ENCODE assay signal across 8 cellular contexts in the genomic region with DNA sequence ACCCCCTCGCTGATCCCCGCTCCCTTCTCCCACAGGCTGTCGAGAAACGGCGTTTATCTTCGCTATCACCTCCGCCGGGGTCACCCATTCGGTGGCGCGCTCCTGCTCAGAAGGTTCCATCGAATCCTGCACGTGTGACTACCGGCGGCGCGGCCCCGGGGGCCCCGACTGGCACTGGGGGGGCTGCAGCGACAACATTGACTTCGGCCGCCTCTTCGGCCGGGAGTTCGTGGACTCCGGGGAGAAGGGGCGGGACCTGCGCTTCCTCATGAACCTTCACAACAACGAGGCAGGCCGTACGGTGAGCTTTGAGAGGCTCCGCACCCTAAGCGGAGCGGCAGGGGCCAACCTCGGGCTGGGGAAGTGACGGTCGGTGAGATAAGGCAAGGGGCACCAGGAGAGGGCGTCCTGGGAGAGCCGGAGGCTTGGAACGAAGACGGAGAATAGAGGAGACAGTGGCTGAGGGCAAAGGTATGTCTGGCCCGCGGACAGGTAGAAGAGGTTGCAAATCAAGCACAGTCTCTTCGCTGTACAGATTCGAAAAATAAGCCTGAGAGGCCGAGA. TPM values are rescaled to one million over a fixed set of nuclear protein-coding genes. Genes with fewer than 3 reads are reported as not detected.
DNase-seq lines count a peak whose midpoint lies in the region; ATAC-seq and TF ChIP-seq lines count a peak whose summit lies in the region.

No MANE protein-coding gene starts in this region.

- no peaks in the 10 kb centered on the region for H3K9me3 Mint-ChIP-seq in neural crest cell

- H3K4me1 Mint-ChIP-seq in neural crest cell = peaks cover 24% of the 10 kb centered on the region

- no peak overlapping the region for H3K27ac ChIP-seq in dorsolateral prefrontal cortex

- TF ChIP-seq CTCF in dorsolateral prefrontal cortex (IDR thresholded peaks at IDR 0.05 in 54 of 56, conservative IDR thresholded peaks at IDR 0.05 in 2 of 56; ENCODE audit: low read depth in 1 of 56, partially characterized antibody in 56 of 56) = no peak
- TF ChIP-seq CTCF in neural crest cell (conservative IDR thresholded peaks at IDR 0.05) = no peak

- intact Hi-C loops in dorsolateral prefrontal cortex (cut with DNase I) = no loop called here

- no peak overlapping the region for H3K27ac Mint-ChIP-seq in neural crest cell (ENCODE audit: unreplicated experiment)

- H3K27me3 Mint-ChIP-seq in neural crest cell (ENCODE audit: low read depth) = peaks cover 99% of the 10 kb centered on the region

- H3K27me3 ChIP-seq in dorsolateral prefrontal cortex = peaks cover 0 to 74% (median 48%) of the 10 kb centered on the region in 45 donors

- H3K4me3 Mint-ChIP-seq in neural crest cell = peak overlapping the region; percentile 65

- H3K4me3 ChIP-seq in dorsolateral prefrontal cortex = peak overlapping the region in 51 of 59 donors; percentile 3 to 62 (median 41)

- ATAC-seq in GM19467 (IDR thresholded peaks at IDR 0.05; ENCODE audit: unreplicated experiment) = no peak
- no peak for ATAC-seq in HG03108 (IDR thresholded peaks at IDR 0.05; ENCODE audit: unreplicated experiment)
- ATAC-seq in GM21367 (IDR thresholded peaks at IDR 0.05; ENCODE audit: unreplicated experiment) = no peak

- DNase-seq in DMS53 (lab: John Stamatoyannopoulos, UW) (peak; percentile 79), NCI-H748 treated with DMSO at 0.1 percent for 48 hours (lab: John Stamatoyannopoulos, UW) (peak; percentile 49), dorsolateral prefrontal cortex (no peak), neural crest cell (ENCODE audit: low read depth, low spot score) (no peak), cerebellar cortex (ENCODE audit: low spot score) (no peak)

- no peaks in the 10 kb centered on the region for H3K36me3 Mint-ChIP-seq in neural crest cell (ENCODE audit: low read depth)

RNA-seq across cellular contexts. Expression of a gene that starts 2.3 kb away (rescaled TPM):
- under 1 TPM in 6 of 120 experiments, not detected in 114; 0.43 to 0.67 (median 0.55) TPM for total RNA-seq in dorsolateral prefrontal cortex
- 1.2 and 2.1 TPM in 2 replicates for total RNA-seq in neural crest cell

RNA-seq across cellular contexts. Expression of a gene that starts 8.9 kb away (rescaled TPM):
- total RNA-seq in dorsolateral prefrontal cortex (10 to 100 TPM in 117 of 120 experiments, 1 to 10 TPM in 3; 4.9 to 30.8 (median 18.4) TPM), neural crest cell (1.3 and 1.8 TPM in 2 replicates)

RNA-seq across cellular contexts. Expression of a gene that starts 18.7 kb away (rescaled TPM):
- total RNA-seq in dorsolateral prefrontal cortex = 100 to 1,000 TPM in 112 of 120 experiments, 10 to 100 TPM in 8; 34.2 to 277 (median 160) TPM
- total RNA-seq in neural crest cell = 0.51 and 0.64 TPM in 2 replicates

RNA-seq across cellular contexts. Expression of a gene that starts 23.2 kb away (rescaled TPM):
- total RNA-seq in dorsolateral prefrontal cortex = 100 to 1,000 TPM; 265 to 726 (median 526) TPM
- 194 and 202 TPM in 2 replicates for total RNA-seq in neural crest cell

RNA-seq across cellular contexts. Expression of a gene that starts 38.1 kb away (rescaled TPM):
- total RNA-seq in dorsolateral prefrontal cortex = 10 to 100 TPM; 26.4 to 67.1 (median 46.4) TPM
- 58.5 and 61.9 TPM in 2 replicates for total RNA-seq in neural crest cell

Comparison
In these comparisons a context has a peak if more than half of its experiments do, and no peak if none do; other contexts are left out.
1. DNase-seq: peak in DMS53 (single experiment) and NCI-H748 treated with DMSO at 0.1 percent for 48 hours (single experiment); none in dorsolateral prefrontal cortex (0 of 10), neural crest cell (single experiment) and cerebellar cortex (single experiment).
2. RNA of a gene that starts 18.7 kb away (total RNA-seq): 34.2 to 277 TPM in dorsolateral prefrontal cortex; 0.51 to 0.64 TPM in neural crest cell; every median in the first group is over 10 times any median in the second.